Comparison of ENCODE assay signal across 1 cellular context in the genomic region with DNA sequence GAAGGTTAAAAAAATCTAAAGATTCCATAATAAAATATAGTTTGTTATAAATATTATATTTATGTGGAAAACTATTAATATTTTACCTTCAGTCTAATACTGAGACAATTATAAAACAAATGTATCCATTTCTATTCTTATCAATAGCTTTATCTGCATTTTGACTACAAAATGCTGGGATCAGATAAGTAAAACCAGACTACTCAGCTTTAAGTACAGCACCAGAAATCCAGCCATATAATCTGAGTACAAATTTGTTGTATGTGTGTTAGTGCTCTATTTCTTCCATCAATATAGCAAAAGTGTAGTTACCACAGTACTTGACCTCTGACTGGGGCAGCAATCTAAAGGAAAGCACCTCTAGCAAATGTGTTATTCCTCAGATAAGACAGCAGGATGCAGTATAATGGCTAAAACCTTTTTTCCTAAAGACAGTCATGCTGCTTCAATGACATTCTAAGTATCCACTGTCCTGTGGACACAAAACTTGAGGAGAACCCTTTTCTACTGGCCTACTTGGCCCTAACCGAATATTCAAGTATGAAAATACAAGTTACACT.
TF ChIP-seq lines count a peak whose summit lies in the region.

No MANE protein-coding gene starts in this region.

TF ChIP-seq in SK-N-SH treated with all-trans-retinoic acid at 6 μM for 48 hours, 23 proteins besides CTCF, POLR2A, EP300 and RAD21 (continued from another document):
- TF ChIP-seq PPARA (CRISPR knock-in tag; IDR thresholded peaks at IDR 0.05; ENCODE audit: borderline replicate concordance) (no peak), ARNTL (CRISPR knock-in tag; IDR thresholded peaks at IDR 0.05; ENCODE audit: borderline replicate concordance, low read depth) (no peak), ESRRG (CRISPR knock-in tag; IDR thresholded peaks at IDR 0.05) (no peak), ZFP30 (CRISPR knock-in tag; IDR thresholded peaks at IDR 0.05) (no peak), OSR1 (CRISPR knock-in tag; IDR thresholded peaks at IDR 0.05) (no peak), BACH2 (CRISPR knock-in tag; IDR thresholded peaks at IDR 0.05; ENCODE audit: borderline replicate concordance) (no peak), ZNF8 (CRISPR knock-in tag; IDR thresholded peaks at IDR 0.05) (no peak), TOX (CRISPR knock-in tag; IDR thresholded peaks at IDR 0.05; ENCODE audit: borderline replicate concordance) (no peak), GLIS3 (CRISPR knock-in tag; IDR thresholded peaks at IDR 0.05) (no peak), ZNF70 (CRISPR knock-in tag; IDR thresholded peaks at IDR 0.05) (no peak)
- TF ChIP-seq, protein P1, sequence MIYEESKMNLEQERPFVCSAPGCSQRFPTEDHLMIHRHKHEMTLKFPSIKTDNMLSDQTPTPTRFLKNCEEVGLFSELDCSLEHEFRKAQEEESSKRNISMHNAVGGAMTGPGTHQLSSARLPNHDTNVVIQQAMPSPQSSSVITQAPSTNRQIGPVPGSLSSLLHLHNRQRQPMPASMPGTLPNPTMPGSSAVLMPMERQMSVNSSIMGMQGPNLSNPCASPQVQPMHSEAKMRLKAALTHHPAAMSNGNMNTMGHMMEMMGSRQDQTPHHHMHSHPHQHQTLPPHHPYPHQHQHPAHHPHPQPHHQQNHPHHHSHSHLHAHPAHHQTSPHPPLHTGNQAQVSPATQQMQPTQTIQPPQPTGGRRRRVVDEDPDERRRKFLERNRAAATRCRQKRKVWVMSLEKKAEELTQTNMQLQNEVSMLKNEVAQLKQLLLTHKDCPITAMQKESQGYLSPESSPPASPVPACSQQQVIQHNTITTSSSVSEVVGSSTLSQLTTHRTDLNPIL (CRISPR knock-in tag; IDR thresholded peaks at IDR 0.05; ENCODE audit: low read depth): no peak
